In the genomic region with DNA sequence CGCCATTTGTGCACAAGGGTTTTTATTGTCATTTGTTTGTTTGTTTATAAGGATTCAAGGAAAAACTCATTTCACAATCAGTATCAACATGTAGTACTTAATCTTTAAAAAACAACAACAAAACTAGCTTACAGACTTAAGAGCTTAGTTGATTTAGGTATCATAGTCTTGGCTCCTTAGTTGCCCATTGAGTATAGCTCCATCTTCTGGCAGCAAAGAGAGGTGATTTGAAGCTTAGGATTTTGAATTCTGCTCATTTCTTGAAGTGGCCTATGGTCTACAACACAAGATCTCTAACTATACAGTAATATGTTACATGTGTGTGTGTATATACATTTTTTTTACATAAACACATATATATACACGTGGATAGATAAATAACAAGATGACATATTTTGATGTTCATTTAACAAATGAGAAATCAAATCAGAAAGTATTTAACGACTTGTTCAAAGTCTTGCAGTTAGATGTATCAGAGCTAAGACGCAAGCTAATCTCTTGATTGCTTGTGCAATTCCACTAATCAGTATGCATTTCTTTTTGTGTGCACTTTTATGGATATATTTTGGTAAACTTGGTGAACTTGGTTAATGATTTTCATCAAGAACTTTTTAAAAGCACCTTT, we compare ENCODE assay signal across 8 cellular contexts.
A peak's percentile ranks its signal among the peaks of the same experiment; 100 is the strongest.
DNase-seq lines count a peak whose midpoint lies in the region; ATAC-seq and TF ChIP-seq lines count a peak whose summit lies in the region.

No MANE protein-coding gene starts in this region.

- peaks cover 23% of the 10 kb centered on the region for H3K4me1 Mint-ChIP-seq in activated CD8-positive, alpha-beta T cell treated with anti-CD3 and anti-CD28 coated beads for 36 hours (ENCODE audit: low read depth)
- H3K4me1 Mint-ChIP-seq in stimulated activated effector memory CD8-positive, alpha-beta T cell treated with anti-CD3 and anti-CD28 coated beads, Interleukin-12 subunit alpha, Interleukin-12 subunit beta, amount 100 ng/mL, for 72 hours, result peaks cover 48% of the 10 kb centered on the region

- no peaks in the 10 kb centered on the region for H3K4me1 ChIP-seq in left ventricle myocardium inferior

- ATAC-seq in activated CD8-positive, alpha-beta T cell treated with anti-CD3 and anti-CD28 coated beads for 36 hours, result peak; percentile 86
- ATAC-seq in stimulated activated effector memory CD8-positive, alpha-beta T cell treated with anti-CD3 and anti-CD28 coated beads, Interleukin-12 subunit alpha, Interleukin-12 subunit beta, amount 100 ng/mL, for 72 hours, result peak; percentile 72
- ATAC-seq in GM18502 (IDR thresholded peaks at IDR 0.05; ENCODE audit: poor library complexity, unreplicated experiment) (no peak), GM18907 (IDR thresholded peaks at IDR 0.05; ENCODE audit: unreplicated experiment) (no peak)

- intact Hi-C loops in activated CD8-positive, alpha-beta T cell treated with anti-CD3 and anti-CD28 coated beads for 36 hours (cut with micrococcal nuclease), result loop anchor here (5.0 kb wide), 1 partner anchor 394 kb away; no protein-coding TSS in a partner anchor
- intact Hi-C loops in left ventricle myocardium inferior (cut with micrococcal nuclease), result loop anchor here (10.0 kb wide), 1 partner anchor 392 kb away; no protein-coding TSS in a partner anchor

- H3K9me3 ChIP-seq in left ventricle myocardium inferior (replicated peaks), result peaks cover 20% of the 10 kb centered on the region

- peaks cover 3% of the 10 kb centered on the region for H3K9me3 Mint-ChIP-seq in activated CD8-positive, alpha-beta T cell treated with anti-CD3 and anti-CD28 coated beads for 36 hours
- no peaks in the 10 kb centered on the region for H3K9me3 Mint-ChIP-seq in stimulated activated effector memory CD8-positive, alpha-beta T cell treated with anti-CD3 and anti-CD28 coated beads, Interleukin-12 subunit alpha, Interleukin-12 subunit beta, amount 100 ng/mL, for 72 hours

- peak; percentile 75 for TF ChIP-seq CTCF in GM10266 (IDR thresholded peaks at IDR 0.05; ENCODE audit: control insufficient read depth, insufficient read depth, low read depth, missing control alignments)
- TF ChIP-seq CTCF in activated CD8-positive, alpha-beta T cell treated with anti-CD3 and anti-CD28 coated beads for 36 hours (IDR thresholded peaks at IDR 0.05), result peak; percentile 86
- TF ChIP-seq CTCF in left ventricle myocardium inferior (IDR thresholded peaks at IDR 0.05; ENCODE audit: borderline replicate concordance), result peak; percentile 80

- H3K27me3 ChIP-seq in left ventricle myocardium inferior (ENCODE audit: low read depth), result no peaks in the 10 kb centered on the region

- H3K36me3 ChIP-seq in left ventricle myocardium inferior, result no peaks in the 10 kb centered on the region

- in situ Hi-C loops in ACHN (cut with HindIII; ENCODE audit: low pct_ligation_motif_present, low pct_unique_long_range_greater_than_20kb, low sequenced_read_pairs), result no loop called here

- peaks cover 9% of the 10 kb centered on the region for H3K36me3 Mint-ChIP-seq in activated CD8-positive, alpha-beta T cell treated with anti-CD3 and anti-CD28 coated beads for 36 hours (ENCODE audit: low read depth)
- peaks cover 7% of the 10 kb centered on the region for H3K36me3 Mint-ChIP-seq in stimulated activated effector memory CD8-positive, alpha-beta T cell treated with anti-CD3 and anti-CD28 coated beads, Interleukin-12 subunit alpha, Interleukin-12 subunit beta, amount 100 ng/mL, for 72 hours

- H3K27ac ChIP-seq in left ventricle myocardium inferior (replicated peaks), result no peak overlapping the region

- H3K27ac Mint-ChIP-seq in activated CD8-positive, alpha-beta T cell treated with anti-CD3 and anti-CD28 coated beads for 36 hours, result no peak overlapping the region
- H3K27ac Mint-ChIP-seq in stimulated activated effector memory CD8-positive, alpha-beta T cell treated with anti-CD3 and anti-CD28 coated beads, Interleukin-12 subunit alpha, Interleukin-12 subunit beta, amount 100 ng/mL, for 72 hours, result no peak overlapping the region

- DNase-seq in ACHN, result peak; percentile 68
- DNase-seq in GM10266 (ENCODE audit: extremely low spot score), result peak; percentile 63
- DNase-seq in NCI-H2029 treated with DMSO at 0.1 percent for 48 hours (lab: John Stamatoyannopoulos, UW), result peak; percentile 6
- DNase-seq in activated CD8-positive, alpha-beta T cell treated with anti-CD3 and anti-CD28 coated beads for 36 hours, result no peak
- DNase-seq in left ventricle myocardium inferior, result no peak
- no peak for DNase-seq in stimulated activated effector memory CD8-positive, alpha-beta T cell treated with anti-CD3 and anti-CD28 coated beads, Interleukin-12 subunit alpha, Interleukin-12 subunit beta, amount 100 ng/mL, for 72 hours (ENCODE audit: low spot score in 2 of 2)

- H3K4me3 Mint-ChIP-seq in activated CD8-positive, alpha-beta T cell treated with anti-CD3 and anti-CD28 coated beads for 36 hours, result no peak overlapping the region
- no peak overlapping the region for H3K4me3 Mint-ChIP-seq in stimulated activated effector memory CD8-positive, alpha-beta T cell treated with anti-CD3 and anti-CD28 coated beads, Interleukin-12 subunit alpha, Interleukin-12 subunit beta, amount 100 ng/mL, for 72 hours

- POLR2A ChIA-PET in activated CD8-positive, alpha-beta T cell treated with anti-CD3 and anti-CD28 coated beads for 36 hours (lab: Charles Lee), result interaction anchor here (0.8 to 1.7 kb wide), 2 partner anchors 13 to 122 kb away, joined by 3 to 6 read pairs; no protein-coding TSS in a partner anchor

- CTCF ChIA-PET in activated CD8-positive, alpha-beta T cell treated with anti-CD3 and anti-CD28 coated beads for 36 hours (lab: Charles Lee), result interaction anchor here (0.6 to 4.1 kb wide), 66 partner anchors 8 to 459 kb away, joined by 3 to 38 read pairs (median 4); a partner anchor contains a TSS

- no peak overlapping the region for H3K4me3 ChIP-seq in left ventricle myocardium inferior

- no peaks in the 10 kb centered on the region for H3K27me3 Mint-ChIP-seq in activated CD8-positive, alpha-beta T cell treated with anti-CD3 and anti-CD28 coated beads for 36 hours

Comparison
In these comparisons a context has a peak if more than half of its experiments do, and no peak if none do; other contexts are left out.
1. DNase-seq: peak in ACHN (single experiment), GM10266 (single experiment) and NCI-H2029 treated with DMSO at 0.1 percent for 48 hours (single experiment); none in activated CD8-positive, alpha-beta T cell treated with anti-CD3 and anti-CD28 coated beads for 36 hours (single experiment), left ventricle myocardium inferior (single experiment) and stimulated activated effector memory CD8-positive, alpha-beta T cell treated with anti-CD3 and anti-CD28 coated beads, Interleukin-12 subunit alpha, Interleukin-12 subunit beta, amount 100 ng/mL, for 72 hours (0 of 2).
2. ATAC-seq: peak in activated CD8-positive, alpha-beta T cell treated with anti-CD3 and anti-CD28 coated beads for 36 hours (single experiment) and stimulated activated effector memory CD8-positive, alpha-beta T cell treated with anti-CD3 and anti-CD28 coated beads, Interleukin-12 subunit alpha, Interleukin-12 subunit beta, amount 100 ng/mL, for 72 hours (single experiment); none in GM18502 (single experiment) and GM18907 (single experiment).
3. Peak in every context shown above with its lines, with median percentiles within 50 percentile points of each other: CTCF ChIP-seq.